ENCODE assay signal across 27 cellular contexts in the genomic region with DNA sequence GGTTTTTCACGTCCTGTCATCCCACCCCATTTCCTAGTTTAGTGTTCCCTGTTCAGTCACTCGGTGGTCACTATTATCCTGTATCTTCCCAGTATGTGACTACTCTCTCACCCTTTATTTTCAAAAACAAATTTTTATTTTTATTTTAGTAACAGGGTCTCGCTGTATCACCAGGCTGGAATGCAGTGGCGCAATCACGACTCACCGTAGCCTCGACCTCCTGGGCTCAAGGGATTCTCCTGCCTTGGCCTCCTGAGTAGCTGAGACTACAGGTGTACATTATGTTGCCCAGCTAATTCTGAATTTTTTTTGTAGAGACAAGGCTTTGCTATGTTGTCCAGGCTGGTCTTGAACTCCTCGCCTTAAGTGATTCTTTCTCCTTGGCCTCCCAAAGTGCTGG. TPM values are rescaled to one million over a fixed set of nuclear protein-coding genes. Genes with fewer than 3 reads are reported as not detected.
DNase-seq lines count a peak whose midpoint lies in the region; ATAC-seq and TF ChIP-seq lines count a peak whose summit lies in the region.
"Had no signal": no experiment of that assay in that cellular context is flagged by ENCODE, and none has a peak within 500 bp of the region (broad histone marks: within the 10 kb centered on the region; RNA-seq: fewer than 3 reads in every experiment).

No MANE protein-coding gene starts in this region.

- ATAC-seq in HG02973 (IDR thresholded peaks at IDR 0.05; ENCODE audit: unreplicated experiment), result no peak
- no peak for ATAC-seq in GM19035 (IDR thresholded peaks at IDR 0.05; ENCODE audit: unreplicated experiment)
- ATAC-seq: body of pancreas had no signal

- H3K27ac ChIP-seq in brain microvascular endothelial cell, result no peak overlapping the region
- H3K27ac ChIP-seq: adrenal gland, body of pancreas, dorsolateral prefrontal cortex, HL-60, left ventricle myocardium inferior, SK-N-MC, suprapubic skin had no signal

- no peak for TF ChIP-seq CTCF in brain microvascular endothelial cell (IDR thresholded peaks at IDR 0.05; ENCODE audit: low read depth, low read length, missing control alignments)
- no peak for TF ChIP-seq CTCF in nephron (IDR thresholded peaks at IDR 0.05; ENCODE audit: unreplicated experiment in 3 of 3)
- TF ChIP-seq CTCF in GM10248 (IDR thresholded peaks at IDR 0.05; ENCODE audit: control extremely low read depth, extremely low read depth, low read depth, missing control alignments), result no peak

- peaks cover 3% of the 10 kb centered on the region for H3K36me3 Mint-ChIP-seq in nephron (ENCODE audit: low read depth)
- H3K36me3 Mint-ChIP-seq: CD14-positive monocyte had no signal

- no peaks in the 10 kb centered on the region for H3K27me3 Mint-ChIP-seq in nephron (ENCODE audit: low read depth)

- POLR2A ChIA-PET in GM10248 (lab: Yijun Ruan, JAX), result no interaction called here

- H3K27ac Mint-ChIP-seq in nephron, result peak overlapping the region in 2 of 3 experiments; percentile 60 to 72
- H3K27ac Mint-ChIP-seq: activated naive CD4-positive, alpha-beta T cell treated with anti-CD3 and anti-CD28 coated beads for 36 hours had no signal

- no peak overlapping the region for H3K4me3 ChIP-seq in brain microvascular endothelial cell (ENCODE audit: low read depth, low read length)
- H3K4me3 ChIP-seq: adrenal gland, body of pancreas, dorsolateral prefrontal cortex, left ventricle myocardium inferior, SK-N-MC, suprapubic skin had no signal

- peaks cover 45% of the 10 kb centered on the region for H3K4me1 Mint-ChIP-seq in nephron

- in situ Hi-C loops in brain microvascular endothelial cell (cut with HindIII; ENCODE audit: low pct_ligation_motif_present, low sequenced_read_pairs), result no loop called here

- CTCF ChIA-PET in GM10248 (lab: Yijun Ruan, JAX), result interaction anchor here (1.0 kb wide), 1 partner anchor 9 kb away, joined by 3 read pairs; no protein-coding TSS in a partner anchor

- H3K9me3 Mint-ChIP-seq in nephron, result peaks cover 15% of the 10 kb centered on the region
- H3K9me3 Mint-ChIP-seq: activated naive CD4-positive, alpha-beta T cell treated with anti-CD3 and anti-CD28 coated beads for 36 hours had no signal

- no peaks in the 10 kb centered on the region for H3K36me3 ChIP-seq in brain microvascular endothelial cell (replicated peaks)
- H3K36me3 ChIP-seq: adrenal gland, left ventricle myocardium inferior, suprapubic skin had no signal

- no peak overlapping the region for H3K4me3 Mint-ChIP-seq in nephron
- H3K4me3 Mint-ChIP-seq: activated naive CD4-positive, alpha-beta T cell treated with anti-CD3 and anti-CD28 coated beads for 36 hours; CD14-positive monocyte had no signal

- peak; percentile 54 for DNase-seq in EL
- peak; percentile 49 for DNase-seq in M059J (ENCODE audit: low read depth)
- DNase-seq in brain microvascular endothelial cell, result peak; percentile 11
- no peak for DNase-seq in AG20443 (ENCODE audit: low spot score)
- no peak for DNase-seq in GM10248 (ENCODE audit: extremely low spot score)
- DNase-seq: activated CD4-positive, alpha-beta T cell treated with anti-CD3 and anti-CD28 coated beads, Interleukin-2, amount 50 U/mL, for 48 hours; activated naive CD4-positive, alpha-beta T cell treated with anti-CD3 and anti-CD28 coated beads for 36 hours; adrenal gland; body of pancreas; Caco-2; DMS79 treated with DMSO at 0.1 percent for 48 hours; dorsolateral prefrontal cortex; left ventricle myocardium inferior; mesenchymal stem cell; NCI-H1105 treated with DMSO at 0.1 percent for 48 hours; NCI-H1930; NCI-H524 treated with DMSO at 0.1 percent for 48 hours; OCI-M1; stimulated activated naive CD4-positive, alpha-beta T cell treated with Interleukin-2 at 50 U/mL for 16 hours; T-helper 1 cell had no signal

- H3K27me3 ChIP-seq in brain microvascular endothelial cell (replicated peaks), result no peaks in the 10 kb centered on the region
- H3K27me3 ChIP-seq: adrenal gland, body of pancreas, dorsolateral prefrontal cortex, suprapubic skin had no signal

RNA-seq across cellular contexts. Expression of gene PRICKLE1, which starts 20.1 kb away (rescaled TPM):
- total RNA-seq in M059J (2014; rRNA removed; shearing (Covaris generic)), result 3.9 and 5.1 TPM in 2 replicates
- total RNA-seq: activated naive CD4-positive, alpha-beta T cell treated with anti-CD3 and anti-CD28 coated beads for 36 hours had no signal

Comparison
In these comparisons a context has a peak if more than half of its experiments do, and no peak if none do; other contexts are left out.
1. DNase-seq: peak in EL (single experiment), M059J (single experiment) and brain microvascular endothelial cell (single experiment); none in AG20443 (single experiment) and GM10248 (single experiment).